In genomic region chr9:96126321-96126881, GRCh38 we compare ENCODE assay signal across 28 cellular contexts.
DNase-seq lines count a peak whose midpoint lies in the region; ATAC-seq and TF ChIP-seq lines count a peak whose summit lies in the region.
"Had no signal": no experiment of that assay in that cellular context is flagged by ENCODE, and none has a peak within 500 bp of the region (broad histone marks: within the 10 kb centered on the region; RNA-seq: fewer than 3 reads in every experiment).

No MANE protein-coding gene starts in this region.

- no peaks in the 10 kb centered on the region for H3K36me3 ChIP-seq in colonic mucosa
- no peaks in the 10 kb centered on the region for H3K36me3 ChIP-seq in mucosa of descending colon (ENCODE audit: low read depth)
- H3K36me3 ChIP-seq in stomach smooth muscle (ENCODE audit: control insufficient read depth in 2 of 2, insufficient read depth in 2 of 2, low read length in 2 of 2) = no peaks in the 10 kb centered on the region
- H3K36me3 ChIP-seq: breast epithelium, esophagus muscularis mucosa, gastrocnemius medialis, thyroid gland had no signal

- no peaks in the 10 kb centered on the region for H3K4me1 ChIP-seq in colonic mucosa
- no peaks in the 10 kb centered on the region for H3K4me1 ChIP-seq in mucosa of descending colon (ENCODE audit: low read depth)
- H3K4me1 ChIP-seq in stomach smooth muscle (ENCODE audit: control insufficient read depth, insufficient read depth, low read length) = peaks cover 9% of the 10 kb centered on the region
- H3K4me1 ChIP-seq: breast epithelium, gastrocnemius medialis, thyroid gland had no signal

- H3K27ac Mint-ChIP-seq in activated T-cell treated with anti-CD3 and anti-CD28 coated beads, Interleukin-2, amount 50 U/mL, for 24 hours = no peak overlapping the region
- H3K27ac Mint-ChIP-seq: activated CD8-positive, alpha-beta T cell treated with anti-CD3 and anti-CD28 coated beads, Interleukin-2, amount 10 ng/mL, durations not matched to agents 7 days and 5 days; effector memory CD8-positive, alpha-beta T cell; IgD-negative memory B cell; stimulated activated naive B cell treated with anti-CD40 and anti-IgM and Interleukin-4, amounts not matched to agents 10 μg/mL and 1 μg/mL and 100 μg/mL, for 72 hours; T-helper 17 cell had no signal

- ATAC-seq in mucosa of descending colon = peak; percentile 50
- no peak for ATAC-seq in stimulated activated naive CD8-positive, alpha-beta T cell treated with anti-CD3 and anti-CD28 coated beads, Interleukin-15, Interleukin-2, amounts not matched to agents 100 U/mL and 50 U/mL, for 24 hours
- no peak for ATAC-seq in GM18870 (IDR thresholded peaks at IDR 0.05; ENCODE audit: unreplicated experiment)
- ATAC-seq: activated CD8-positive, alpha-beta T cell treated with anti-CD3 and anti-CD28 coated beads, Interleukin-2, amount 10 ng/mL, durations not matched to agents 7 days and 5 days; activated T-cell treated with anti-CD3 and anti-CD28 coated beads, Interleukin-2, amount 50 U/mL, for 4 hours; effector memory CD8-positive, alpha-beta T cell; gastrocnemius medialis; stimulated activated naive B cell treated with anti-CD40 and anti-IgM and Interleukin-4, amounts not matched to agents 10 μg/mL and 1 μg/mL and 100 μg/mL, for 72 hours; T-helper 17 cell had no signal

- H3K27ac ChIP-seq in colonic mucosa (no peak overlapping the region), stomach smooth muscle (ENCODE audit: low read length) (peak overlapping the region; percentile 18)
- H3K27ac ChIP-seq: breast epithelium, esophagus muscularis mucosa, gastrocnemius medialis, thyroid gland had no signal

- intact Hi-C loops in colonic mucosa (cut with DNase I) = no loop called here
- intact Hi-C loops in mucosa of descending colon (cut with DNase I, micrococcal nuclease) = no loop called here

- H3K27me3 ChIP-seq in colonic mucosa = no peaks in the 10 kb centered on the region
- H3K27me3 ChIP-seq in stomach smooth muscle (ENCODE audit: control insufficient read depth in 1 of 2, insufficient read depth in 2 of 2, low read length in 2 of 2) = no peaks in the 10 kb centered on the region
- H3K27me3 ChIP-seq: breast epithelium, esophagus muscularis mucosa, gastrocnemius medialis, thyroid gland had no signal

- DNase-seq in NCI-H69 (lab: John Stamatoyannopoulos, UW) = peak; percentile 83
- DNase-seq in colonic mucosa = peak; percentile 28
- DNase-seq in mucosa of descending colon = peak in 1 of 3 donors; percentile 58
- no peak for DNase-seq in NOMO-1 (lab: John Stamatoyannopoulos, UW; ENCODE audit: unreplicated experiment in 2 of 2)
- no peak for DNase-seq in stimulated activated naive CD8-positive, alpha-beta T cell treated with anti-CD3 and anti-CD28 coated beads, Interleukin-15, Interleukin-2, amounts not matched to agents 100 U/mL and 50 U/mL, for 24 hours
- no peak for DNase-seq in activated T-cell treated with anti-CD3 and anti-CD28 coated beads, Interleukin-2, amount 50 U/mL, for 24 hours
- DNase-seq: activated CD8-positive, alpha-beta T cell treated with anti-CD3 and anti-CD28 coated beads, Interleukin-2, amount 10 ng/mL, durations not matched to agents 7 days and 5 days; activated naive CD4-positive, alpha-beta T cell; activated T-cell treated with anti-CD3 and anti-CD28 coated beads, Interleukin-2, amount 50 U/mL, for 4 hours; C1 segment of cervical spinal cord; DMS79 treated with DMSO at 0.1 percent for 48 hours; effector memory CD8-positive, alpha-beta T cell; gastrocnemius medialis; islet precursor cell; NCI-H2107; NCI-H446; NK-92 treated with Interleukin-12 subunit alpha and Interleukin-12 subunit beta, amount 100 ng/mL, for 24 hours; nucleus accumbens; stimulated activated CD4-positive, alpha-beta T cell treated with anti-CD3 and anti-CD28 coated beads, Interleukin-12 subunit alpha, Interleukin-12 subunit beta, amount 100 ng/mL, for 4 hours; stimulated activated CD4-positive, alpha-beta T cell treated with anti-CD3 and anti-CD28 coated beads, Interleukin-4, amount 100 ng/mL, for 24 hours; stimulated activated naive B cell treated with anti-CD40 and anti-IgM and Interleukin-4, amounts not matched to agents 10 μg/mL and 1 μg/mL and 100 μg/mL, for 72 hours; T-helper 17 cell; thyroid gland had no signal

- H3K27me3 Mint-ChIP-seq in activated T-cell treated with anti-CD3 and anti-CD28 coated beads, Interleukin-2, amount 50 U/mL, for 24 hours = peaks cover 4% of the 10 kb centered on the region
- H3K27me3 Mint-ChIP-seq: IgD-negative memory B cell; stimulated activated naive B cell treated with anti-CD40 and anti-IgM and Interleukin-4, amounts not matched to agents 10 μg/mL and 1 μg/mL and 100 μg/mL, for 72 hours had no signal

- H3K9ac ChIP-seq in colonic mucosa (ENCODE audit: low read depth in 2 of 2, low read length in 2 of 2) = peak overlapping the region in 1 of 2 donors; percentile 17
- no peak overlapping the region for H3K9ac ChIP-seq in stomach smooth muscle (ENCODE audit: low read length in 2 of 2)

- H3K9me3 ChIP-seq in colonic mucosa (no peaks in the 10 kb centered on the region), mucosa of descending colon (no peaks in the 10 kb centered on the region), stomach smooth muscle (ENCODE audit: control insufficient read depth in 2 of 2, low read length in 2 of 2) (no peaks in the 10 kb centered on the region)
- H3K9me3 ChIP-seq: breast epithelium, esophagus muscularis mucosa, gastrocnemius medialis, thyroid gland had no signal

- H3K4me3 ChIP-seq in colonic mucosa (no peak overlapping the region), mucosa of descending colon (no peak overlapping the region), stomach smooth muscle (ENCODE audit: low read length in 2 of 2) (peak overlapping the region in 1 of 2 donors; percentile 54)
- H3K4me3 ChIP-seq: breast epithelium, esophagus muscularis mucosa, gastrocnemius medialis, thyroid gland had no signal

- H3K9me3 Mint-ChIP-seq in activated T-cell treated with anti-CD3 and anti-CD28 coated beads, Interleukin-2, amount 50 U/mL, for 24 hours = no peaks in the 10 kb centered on the region
- H3K9me3 Mint-ChIP-seq: activated T-cell treated with anti-CD3 and anti-CD28 coated beads, Interleukin-2, amount 50 U/mL, for 4 hours; effector memory CD8-positive, alpha-beta T cell; IgD-negative memory B cell; stimulated activated naive B cell treated with anti-CD40 and anti-IgM and Interleukin-4, amounts not matched to agents 10 μg/mL and 1 μg/mL and 100 μg/mL, for 72 hours had no signal

- H3K4me3 Mint-ChIP-seq in activated T-cell treated with anti-CD3 and anti-CD28 coated beads, Interleukin-2, amount 50 U/mL, for 24 hours = no peak overlapping the region
- H3K4me3 Mint-ChIP-seq: activated CD8-positive, alpha-beta T cell treated with anti-CD3 and anti-CD28 coated beads, Interleukin-2, amount 10 ng/mL, durations not matched to agents 7 days and 5 days; activated T-cell treated with anti-CD3 and anti-CD28 coated beads, Interleukin-2, amount 50 U/mL, for 4 hours; effector memory CD8-positive, alpha-beta T cell; IgD-negative memory B cell; stimulated activated naive B cell treated with anti-CD40 and anti-IgM and Interleukin-4, amounts not matched to agents 10 μg/mL and 1 μg/mL and 100 μg/mL, for 72 hours; T-helper 17 cell had no signal

- H3K36me3 Mint-ChIP-seq in activated T-cell treated with anti-CD3 and anti-CD28 coated beads, Interleukin-2, amount 50 U/mL, for 24 hours (ENCODE audit: low read depth) = no peaks in the 10 kb centered on the region
- H3K36me3 Mint-ChIP-seq: stimulated activated naive B cell treated with anti-CD40 and anti-IgM and Interleukin-4, amounts not matched to agents 10 μg/mL and 1 μg/mL and 100 μg/mL, for 72 hours had no signal

- TF ChIP-seq CTCF in colonic mucosa (IDR thresholded peaks at IDR 0.05) (no peak), mucosa of descending colon (IDR thresholded peaks at IDR 0.05) (no peak)

- peaks cover 4% of the 10 kb centered on the region for H3K4me1 Mint-ChIP-seq in activated T-cell treated with anti-CD3 and anti-CD28 coated beads, Interleukin-2, amount 50 U/mL, for 24 hours (ENCODE audit: low read depth)
- H3K4me1 Mint-ChIP-seq: IgD-negative memory B cell; stimulated activated naive B cell treated with anti-CD40 and anti-IgM and Interleukin-4, amounts not matched to agents 10 μg/mL and 1 μg/mL and 100 μg/mL, for 72 hours; T-helper 17 cell had no signal

Comparison
In these comparisons a context has a peak if more than half of its experiments do, and no peak if none do; other contexts are left out.
1. DNase-seq: peak in NCI-H69 (single experiment) and colonic mucosa (single experiment); none in NOMO-1 (0 of 2), stimulated activated naive CD8-positive, alpha-beta T cell treated with anti-CD3 and anti-CD28 coated beads, Interleukin-15, Interleukin-2, amounts not matched to agents 100 U/mL and 50 U/mL, for 24 hours (single experiment) and activated T-cell treated with anti-CD3 and anti-CD28 coated beads, Interleukin-2, amount 50 U/mL, for 24 hours (single experiment).